Comparison of ENCODE assay signal across 8 cellular contexts in genomic region chr7:107150375-107151073, GRCh38. TPM values are rescaled to one million over a fixed set of nuclear protein-coding genes. Genes with fewer than 3 reads are reported as not detected.
A peak's percentile ranks its signal among the peaks of the same experiment; 100 is the strongest.
DNase-seq lines count a peak whose midpoint lies in the region; ATAC-seq and TF ChIP-seq lines count a peak whose summit lies in the region.

No MANE protein-coding gene starts in this region.

- intact Hi-C loops in HCT116 (cut with micrococcal nuclease), result loop anchor here (1.0 to 5.0 kb wide), 2 partner anchors 357 to 973 kb away; no protein-coding TSS in a partner anchor
- intact Hi-C loops in activated CD4-positive, alpha-beta memory T cell treated with anti-CD3 and anti-CD28 coated beads for 36 hours (cut with micrococcal nuclease), result loop anchor here (1.0 kb wide), 3 partner anchors 17 to 357 kb away; no protein-coding TSS in a partner anchor

- CTCF ChIA-PET in AG04449 (lab: Yijun Ruan, JAX) (interaction anchor here (0.6 to 9.5 kb wide), 25 partner anchors 15 to 974 kb away, joined by 3 to 340 read pairs (median 3); partner anchors contain the start of gene HBP1), HCT116 (lab: Charles Lee) (interaction anchor here (0.7 to 6.8 kb wide), 19 partner anchors 9 to 974 kb away, joined by 3 to 124 read pairs (median 3); partner anchors contain the start of gene HBP1)
- CTCF ChIA-PET in activated CD4-positive, alpha-beta memory T cell treated with anti-CD3 and anti-CD28 coated beads for 36 hours (lab: Charles Lee), result interaction anchor here (0.6 to 7.5 kb wide), 25 partner anchors 11 to 729 kb away, joined by 3 to 155 read pairs (median 4); partner anchors contain the start of gene HBP1

- no peaks in the 10 kb centered on the region for H3K27me3 ChIP-seq in HCT116 (ENCODE audit: insufficient read depth, low read length)
- no peaks in the 10 kb centered on the region for H3K27me3 ChIP-seq in effector memory CD4-positive, alpha-beta T cell (replicated peaks; ENCODE audit: control insufficient read depth, insufficient read depth, low read length, poor library complexity, severe bottlenecking)

- H3K4me2 ChIP-seq in HCT116 (ENCODE audit: low read length), result no peak overlapping the region

- TF ChIP-seq CTCF in AG04449 (IDR thresholded peaks at IDR 0.05; ENCODE audit: insufficient read depth, low read length, missing control alignments) (peak; percentile 41), HCT116 (IDR thresholded peaks at IDR 0.05 in 2 of 3, conservative IDR thresholded peaks at IDR 0.05 in 1 of 3; ENCODE audit: borderline replicate concordance in 1 of 3, insufficient read depth in 1 of 3, low read depth in 2 of 3, low read length in 2 of 3) (peak; percentile 51 to 77 (median 75); a peak in 5 of 6 replicates)

- H4K20me1 ChIP-seq in HCT116 (ENCODE audit: insufficient read depth), result no peaks in the 10 kb centered on the region

- BruUV-seq in HCT116 (replicated peaks; lab: Mats Ljungman, UMichigan), result no TSS peak

- no peaks in the 10 kb centered on the region for H3K9me2 ChIP-seq in HCT116 (ENCODE audit: insufficient read depth)

- no peaks in the 10 kb centered on the region for H3K36me3 ChIP-seq in HCT116 (ENCODE audit: control insufficient read depth in 1 of 2, insufficient read depth in 2 of 2, low read length in 2 of 2)
- no peaks in the 10 kb centered on the region for H3K36me3 ChIP-seq in effector memory CD4-positive, alpha-beta T cell (ENCODE audit: control insufficient read depth, insufficient read depth, low read length)

- H3K27ac ChIP-seq in HCT116 (ENCODE audit: low read depth, low read length), result no peak overlapping the region
- no peak overlapping the region for H3K27ac ChIP-seq in effector memory CD4-positive, alpha-beta T cell (ENCODE audit: insufficient read depth, low read length, poor library complexity, severe bottlenecking)

- POLR2A ChIA-PET in AG04449 (lab: Yijun Ruan, JAX), result no interaction called here
- POLR2A ChIA-PET in HCT116 (lab: Charles Lee), result interaction anchor here (1.0 to 1.4 kb wide), 2 partner anchors 16 to 18 kb away, joined by 3 to 5 read pairs; partner anchors contain the start of gene HBP1
- POLR2A ChIA-PET in activated CD4-positive, alpha-beta memory T cell treated with anti-CD3 and anti-CD28 coated beads for 36 hours (lab: Charles Lee), result no interaction called here

- H3K79me2 ChIP-seq in HCT116 (ENCODE audit: insufficient read depth, low read length), result no peaks in the 10 kb centered on the region

- H3K27ac Mint-ChIP-seq in activated CD4-positive, alpha-beta memory T cell treated with anti-CD3 and anti-CD28 coated beads for 36 hours, result no peak overlapping the region

- H3K9ac ChIP-seq in HCT116 (ENCODE audit: low read length), result no peak overlapping the region

- H3K4me1 ChIP-seq in HCT116 (ENCODE audit: control insufficient read depth in 1 of 2, insufficient read depth in 2 of 2, low read length in 2 of 2), result peaks cover 2 to 17% of the 10 kb centered on the region in 2 experiments; a peak in 3 of 4 replicates
- H3K4me1 ChIP-seq in effector memory CD4-positive, alpha-beta T cell (ENCODE audit: control insufficient read depth, insufficient read depth, low read length, poor library complexity, severe bottlenecking), result peaks cover 2% of the 10 kb centered on the region

- H2AFZ ChIP-seq in HCT116 (ENCODE audit: low read depth, low read length, poor library complexity, severe bottlenecking), result no peak overlapping the region

- no peaks in the 10 kb centered on the region for H3K9me3 ChIP-seq in HCT116 (ENCODE audit: control insufficient read depth in 1 of 2, insufficient read depth in 1 of 2, low read depth in 1 of 2, low read length in 2 of 2)
- H3K9me3 ChIP-seq in effector memory CD4-positive, alpha-beta T cell (ENCODE audit: control insufficient read depth, low read length), result no peaks in the 10 kb centered on the region

- no peaks in the 10 kb centered on the region for H3K27me3 Mint-ChIP-seq in activated CD4-positive, alpha-beta memory T cell treated with anti-CD3 and anti-CD28 coated beads for 36 hours

- TF ChIP-seq POLR2A in HCT116 (IDR thresholded peaks at IDR 0.05; ENCODE audit: borderline replicate concordance, extremely low read depth, insufficient read depth, insufficient read length), result no peak

- H3K36me3 Mint-ChIP-seq in activated CD4-positive, alpha-beta memory T cell treated with anti-CD3 and anti-CD28 coated beads for 36 hours, result no peaks in the 10 kb centered on the region

- H3K9me3 Mint-ChIP-seq in activated CD4-positive, alpha-beta memory T cell treated with anti-CD3 and anti-CD28 coated beads for 36 hours, result no peaks in the 10 kb centered on the region

- peaks cover 6% of the 10 kb centered on the region for H3K4me1 Mint-ChIP-seq in activated CD4-positive, alpha-beta memory T cell treated with anti-CD3 and anti-CD28 coated beads for 36 hours (ENCODE audit: low read depth)

- ATAC-seq in HCT116 (peak; percentile 53), HG02571 (IDR thresholded peaks at IDR 0.05; ENCODE audit: unreplicated experiment) (no peak)

- H3K4me3 Mint-ChIP-seq in activated CD4-positive, alpha-beta memory T cell treated with anti-CD3 and anti-CD28 coated beads for 36 hours, result no peak overlapping the region

- RAD21 ChIA-PET in HCT116 (lab: Charles Lee; ENCODE audit: low non-redundant PET in 1 of 2, low total read pairs in 2 of 2, uncharacterized antibody in 2 of 2, unreplicated experiment in 2 of 2), result interaction anchor here (0.7 to 1.5 kb wide), 2 partner anchors 204 kb away, joined by 4 to 12 read pairs; no protein-coding TSS in a partner anchor

- TF ChIP-seq RAD21 in HCT116 (IDR thresholded peaks at IDR 0.05; ENCODE audit: low read depth), result peak; percentile 75

- no peak overlapping the region for H3K4me3 ChIP-seq in AG04449 (ENCODE audit: low read depth, low read length)
- no peak overlapping the region for H3K4me3 ChIP-seq in HCT116 (replicated peaks in 1 of 2; ENCODE audit: low read depth in 1 of 2, low read length in 2 of 2)
- no peak overlapping the region for H3K4me3 ChIP-seq in effector memory CD4-positive, alpha-beta T cell (ENCODE audit: insufficient read depth, low read depth, low read length, poor library complexity, severe bottlenecking)

- no peak for DNase-seq in AG04449 (ENCODE audit: low read depth, low spot score)
- peak; percentile 51 for DNase-seq in HCT116 (ENCODE audit: low read depth, low spot score)
- DNase-seq in NCI-H69 (lab: John Stamatoyannopoulos, UW), result peak; percentile 70
- peak; percentile 81 for DNase-seq in activated CD4-positive, alpha-beta memory T cell treated with anti-CD3 and anti-CD28 coated beads for 36 hours
- DNase-seq in effector memory CD4-positive, alpha-beta T cell, result peak; percentile 47 to 68 (median 53)
- peak; percentile 78 for DNase-seq in myocyte (ENCODE audit: low read depth)
- peak; percentile 42 to 62 for DNase-seq in stimulated activated CD8-positive, alpha-beta memory T cell treated with anti-CD3 and anti-CD28 coated beads, Interleukin-7, amount 100 ng/mL, for 4 hours (ENCODE audit: low read depth in 2 of 2)

TF ChIP-seq in HCT116, 20 proteins besides CTCF, POLR2A, EP300 and RAD21 (continues in another document):
- TF ChIP-seq POLR2AphosphoS5 (IDR thresholded peaks at IDR 0.05; ENCODE audit: low read depth, low read length) (no peak), ZNF274 (IDR thresholded peaks at IDR 0.05; ENCODE audit: low read depth, low read length) (no peak), FOSL1 (IDR thresholded peaks at IDR 0.05; ENCODE audit: low read depth) (no peak), ZFX (IDR thresholded peaks at IDR 0.05) (no peak), CEBPB (IDR thresholded peaks at IDR 0.05; ENCODE audit: low read depth) (no peak), MAX (IDR thresholded peaks at IDR 0.05) (no peak), JUND (IDR thresholded peaks at IDR 0.05) (no peak), SRF (IDR thresholded peaks at IDR 0.05; ENCODE audit: low read depth) (no peak), ELF1 (IDR thresholded peaks at IDR 0.05; ENCODE audit: borderline replicate concordance, low read depth) (no peak), TCF7L2 (IDR thresholded peaks at IDR 0.05; ENCODE audit: borderline replicate concordance, extremely low read depth, insufficient read depth, insufficient read length) (no peak), EZH2 (IDR thresholded peaks at IDR 0.05) (no peak), REST (IDR thresholded peaks at IDR 0.05; ENCODE audit: low read depth) (no peak)

RNA-seq across cellular contexts. Expression of gene HBP1, which starts 18.3 kb away (rescaled TPM):
- total RNA-seq in HCT116 (2021; ENCODE audit: unreplicated experiment) (24.3 TPM), myocyte (95.7 and 122 TPM in 2 replicates)
- polyA plus RNA-seq in HCT116 (2012), result 20.0 and 21.8 TPM in 2 replicates
- total RNA-seq in activated CD4-positive, alpha-beta memory T cell treated with anti-CD3 and anti-CD28 coated beads for 36 hours, result 10 to 100 TPM; 24.3 to 26.7 TPM
- 54.7 TPM for polyA plus RNA-seq in myocyte (2012)
